Comparison of ENCODE assay signal across 12 cellular contexts in genomic region chr13:101309014-101309619, GRCh38.
DNase-seq lines count a peak whose midpoint lies in the region; ATAC-seq, FAIRE-seq and TF ChIP-seq lines count a peak whose summit lies in the region.
"Had no signal": no experiment of that assay in that cellular context is flagged by ENCODE, and none has a peak within 500 bp of the region (broad histone marks: within the 10 kb centered on the region; RNA-seq: fewer than 3 reads in every experiment).

No MANE protein-coding gene starts in this region.

- H3K9me3 ChIP-seq in tibial artery, result no peaks in the 10 kb centered on the region

- CTCF ChIA-PET in WTC11 (lab: Charles Lee), result no interaction called here

- H3K4me3 ChIP-seq in fibroblast of the aortic adventitia (ENCODE audit: low read depth, low read length) (no peak overlapping the region), tibial artery (no peak overlapping the region)

- H3K4me1 Mint-ChIP-seq in WTC11, result no peaks in the 10 kb centered on the region

- no peak for TF ChIP-seq POLR2A in H54 (IDR thresholded peaks at IDR 0.05; ENCODE audit: low read depth, low read length)

- no peak for TF ChIP-seq CTCF in fibroblast of the aortic adventitia (IDR thresholded peaks at IDR 0.05; ENCODE audit: insufficient read depth, low read length)
- TF ChIP-seq CTCF in tibial artery (IDR thresholded peaks at IDR 0.05), result no peak
- no peak for TF ChIP-seq CTCF in WTC11 (IDR thresholded peaks at IDR 0.05)

- no peaks in the 10 kb centered on the region for H3K36me3 ChIP-seq in tibial artery

- H3K36me3 Mint-ChIP-seq in WTC11, result no peaks in the 10 kb centered on the region

- intact Hi-C loops in tibial artery (cut with DNase I; ENCODE audit: low total_unique reads), result loop anchor here (10.0 kb wide), 1 partner anchor 146 kb away; the partner anchor contains the start of gene ITGBL1

- H3K4me3 Mint-ChIP-seq in WTC11, result no peak overlapping the region

- peaks cover 12% of the 10 kb centered on the region for H3K9me3 Mint-ChIP-seq in WTC11

- peak; percentile 93 for FAIRE-seq in H54 (lab: Jason Lieb, UNC)
- FAIRE-seq: GM18507 had no signal

- ATAC-seq in WTC11 (no peak), HG02610 (IDR thresholded peaks at IDR 0.05; ENCODE audit: unreplicated experiment) (no peak)

- H3K27ac ChIP-seq in tibial artery, result peak overlapping the region; percentile 63 to 72

- no peak for DNase-seq in H54 (ENCODE audit: insufficient read length, low spot score)
- DNase-seq in amniotic stem cell (lab: John Stamatoyannopoulos, UW), result peak; percentile 22
- peak; percentile 97 for DNase-seq in fibroblast of the aortic adventitia (ENCODE audit: low read depth)
- no peak for DNase-seq in tibial artery
- DNase-seq in WTC11 (ENCODE audit: low spot score), result no peak
- DNase-seq in COLO668 (lab: John Stamatoyannopoulos, UW; ENCODE audit: unreplicated experiment), result no peak
- DNase-seq: activated effector memory CD4-positive, alpha-beta T cell treated with Interleukin-2 at 50 U/mL for 16 hours; GF-D8; head of caudate nucleus had no signal

- H3K27ac Mint-ChIP-seq in WTC11, result no peak overlapping the region
- H3K27ac Mint-ChIP-seq: progenitor cell of endocrine pancreas had no signal

- POLR2A ChIA-PET in WTC11 (lab: Charles Lee), result no interaction called here

- no peaks in the 10 kb centered on the region for H3K27me3 Mint-ChIP-seq in WTC11 (ENCODE audit: low read depth)
- H3K27me3 Mint-ChIP-seq: progenitor cell of endocrine pancreas had no signal

- H3K27me3 ChIP-seq in tibial artery, result no peaks in the 10 kb centered on the region

- H3K4me1 ChIP-seq in tibial artery, result peaks cover 0 to 46% (median 21%) of the 10 kb centered on the region in 4 donors

TF ChIP-seq in WTC11, 78 proteins besides CTCF, POLR2A, EP300 and RAD21:
- TF ChIP-seq IRF2 (CRISPR knock-in tag; IDR thresholded peaks at IDR 0.05; ENCODE audit: borderline replicate concordance, low read depth) (no peak), USF1 (CRISPR knock-in tag; IDR thresholded peaks at IDR 0.05) (no peak), NFE2L1 (CRISPR knock-in tag; IDR thresholded peaks at IDR 0.05) (no peak), ESRRA (CRISPR knock-in tag; IDR thresholded peaks at IDR 0.05; ENCODE audit: borderline replicate concordance) (no peak), TEAD1 (CRISPR knock-in tag; IDR thresholded peaks at IDR 0.05) (no peak), AFF4 (CRISPR knock-in tag; IDR thresholded peaks at IDR 0.05; ENCODE audit: borderline replicate concordance) (no peak), OVOL2 (CRISPR knock-in tag; IDR thresholded peaks at IDR 0.05; ENCODE audit: borderline replicate concordance) (no peak), PRDM15 (CRISPR knock-in tag; IDR thresholded peaks at IDR 0.05) (no peak), ZNF396 (CRISPR knock-in tag; IDR thresholded peaks at IDR 0.05; ENCODE audit: borderline replicate concordance) (no peak), ZNF671 (CRISPR knock-in tag; IDR thresholded peaks at IDR 0.05) (no peak), SOX15 (CRISPR knock-in tag; IDR thresholded peaks at IDR 0.05) (no peak)
- TF ChIP-seq, protein P1, sequence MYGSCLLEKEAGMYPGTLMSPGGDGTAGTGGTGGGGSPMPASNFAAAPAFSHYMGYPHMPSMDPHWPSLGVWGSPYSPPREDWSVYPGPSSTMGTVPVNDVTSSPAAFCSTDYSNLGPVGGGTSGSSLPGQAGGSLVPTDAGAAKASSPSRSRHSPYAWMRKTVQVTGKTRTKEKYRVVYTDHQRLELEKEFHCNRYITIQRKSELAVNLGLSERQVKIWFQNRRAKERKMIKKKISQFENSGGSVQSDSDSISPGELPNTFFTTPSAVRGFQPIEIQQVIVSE (CRISPR knock-in tag; IDR thresholded peaks at IDR 0.05; ENCODE audit: borderline replicate concordance), result no peak
- TF ChIP-seq, protein P2, sequence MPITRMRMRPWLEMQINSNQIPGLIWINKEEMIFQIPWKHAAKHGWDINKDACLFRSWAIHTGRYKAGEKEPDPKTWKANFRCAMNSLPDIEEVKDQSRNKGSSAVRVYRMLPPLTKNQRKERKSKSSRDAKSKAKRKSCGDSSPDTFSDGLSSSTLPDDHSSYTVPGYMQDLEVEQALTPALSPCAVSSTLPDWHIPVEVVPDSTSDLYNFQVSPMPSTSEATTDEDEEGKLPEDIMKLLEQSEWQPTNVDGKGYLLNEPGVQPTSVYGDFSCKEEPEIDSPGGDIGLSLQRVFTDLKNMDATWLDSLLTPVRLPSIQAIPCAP (CRISPR knock-in tag; IDR thresholded peaks at IDR 0.05), result no peak
- TF ChIP-seq, protein P3, sequence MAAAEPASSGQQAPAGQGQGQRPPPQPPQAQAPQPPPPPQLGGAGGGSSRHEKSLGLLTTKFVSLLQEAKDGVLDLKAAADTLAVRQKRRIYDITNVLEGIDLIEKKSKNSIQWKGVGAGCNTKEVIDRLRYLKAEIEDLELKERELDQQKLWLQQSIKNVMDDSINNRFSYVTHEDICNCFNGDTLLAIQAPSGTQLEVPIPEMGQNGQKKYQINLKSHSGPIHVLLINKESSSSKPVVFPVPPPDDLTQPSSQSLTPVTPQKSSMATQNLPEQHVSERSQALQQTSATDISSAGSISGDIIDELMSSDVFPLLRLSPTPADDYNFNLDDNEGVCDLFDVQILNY (CRISPR knock-in tag; IDR thresholded peaks at IDR 0.05), result no peak

Comparison
In these comparisons a context has a peak if more than half of its experiments do, and no peak if none do; other contexts are left out.
1. DNase-seq: peak in amniotic stem cell (single experiment) and fibroblast of the aortic adventitia (single experiment); none in H54 (single experiment), tibial artery (0 of 2), WTC11 (single experiment) and COLO668 (single experiment).